In genomic region chr20:36145877-36146707, GRCh38 we compare ENCODE assay signal across 16 cellular contexts. TPM values are rescaled to one million over a fixed set of nuclear protein-coding genes. Genes with fewer than 3 reads are reported as not detected.
DNase-seq lines count a peak whose midpoint lies in the region; ATAC-seq, FAIRE-seq and TF ChIP-seq lines count a peak whose summit lies in the region.
"Had no signal": no experiment of that assay in that cellular context is flagged by ENCODE, and none has a peak within 500 bp of the region (broad histone marks: within the 10 kb centered on the region; RNA-seq: fewer than 3 reads in every experiment).

No MANE protein-coding gene starts in this region.

- FAIRE-seq in small intestine (lab: Jason Lieb, UNC) = no peak
- FAIRE-seq: colon, frontal cortex had no signal

- peak; percentile 84 for ATAC-seq in left ventricle myocardium superior
- no peak for ATAC-seq in GM21381 (IDR thresholded peaks at IDR 0.05; ENCODE audit: unreplicated experiment)

- H3K9me3 ChIP-seq in ascending aorta (no peaks in the 10 kb centered on the region), small intestine (ENCODE audit: control insufficient read depth, low read depth) (no peaks in the 10 kb centered on the region)

- peaks cover 8 to 10% of the 10 kb centered on the region in 2 donors for H3K4me1 ChIP-seq in ascending aorta
- peaks cover 0 to 2% of the 10 kb centered on the region in 2 donors for H3K4me1 ChIP-seq in small intestine (ENCODE audit: control insufficient read depth in 2 of 2, insufficient read depth in 1 of 2, low read depth in 1 of 2, low read length in 1 of 2)

- peak; percentile 49 for DNase-seq in HK-2 (ENCODE audit: unreplicated experiment)
- DNase-seq in ascending aorta (ENCODE audit: low spot score in 2 of 2) = peak; percentile 40 to 75
- DNase-seq in left ventricle myocardium superior = peak; percentile 80
- DNase-seq in small intestine = peak; percentile 73
- DNase-seq in GM19240 (ENCODE audit: insufficient read length, low spot score) = no peak
- no peak for DNase-seq in activated CD8-positive, alpha-beta memory T cell treated with anti-CD3 and anti-CD28 coated beads, Interleukin-2, amount 50 U/mL, for 4 hours
- no peak for DNase-seq in NCI-H1436 treated with DMSO at 0.1 percent for 48 hours (lab: John Stamatoyannopoulos, UW)
- DNase-seq: activated CD4-positive, alpha-beta T cell treated with anti-CD3 and anti-CD28 coated beads, Interleukin-2, amount 50 U/mL, for 48 hours; CD4-positive, alpha-beta memory T cell; GM23248; NCI-H187; stimulated activated CD4-positive, alpha-beta T cell treated with anti-CD3 and anti-CD28 coated beads, Interleukin-4, amount 100 ng/mL, for 24 hours; stimulated activated naive CD4-positive, alpha-beta T cell treated with Interleukin-2 at 50 U/mL for 16 hours had no signal

- WGBS in small intestine, 3 donors = 39 to 57% (median 50%) methylated on average over 12 of the region's 12 CpGs

- H3K27me3 ChIP-seq in ascending aorta = no peaks in the 10 kb centered on the region
- H3K27me3 ChIP-seq in small intestine (ENCODE audit: control insufficient read depth in 2 of 2, insufficient read depth in 2 of 2, low read length in 2 of 2) = no peaks in the 10 kb centered on the region

- intact Hi-C loops in ascending aorta (cut with DNase I) = no loop called here
- intact Hi-C loops in left ventricle myocardium superior (cut with micrococcal nuclease) = no loop called here

- peak overlapping the region; percentile 62 to 72 for H3K27ac ChIP-seq in ascending aorta
- H3K27ac ChIP-seq in small intestine (ENCODE audit: low read depth in 1 of 2, low read length in 1 of 2) = peak overlapping the region in 1 of 2 donors; percentile 75
- H3K27ac ChIP-seq: GM23248 had no signal

- peak overlapping the region in 1 of 2 donors; percentile 23 for H3K4me3 ChIP-seq in ascending aorta
- H3K4me3 ChIP-seq in small intestine (ENCODE audit: low read depth in 1 of 2, low read length in 2 of 2) = no peak overlapping the region
- H3K4me3 ChIP-seq: GM23248 had no signal

- H3K36me3 ChIP-seq in ascending aorta (no peaks in the 10 kb centered on the region), small intestine (ENCODE audit: control insufficient read depth in 2 of 2, insufficient read depth in 2 of 2, low read length in 2 of 2) (no peaks in the 10 kb centered on the region)

- no peak for TF ChIP-seq CTCF in ascending aorta (IDR thresholded peaks at IDR 0.05)

RNA-seq across cellular contexts. Expression of gene EPB41L1, which starts 8.4 kb away (rescaled TPM):
- total RNA-seq in ascending aorta = 16.7 TPM
- 19.6 TPM for total RNA-seq in left ventricle myocardium superior
- 10 to 100 TPM; 10.5 to 14.2 (median 11.0) TPM for polyA plus RNA-seq in small intestine
- polyA plus RNA-seq: CD4-positive, alpha-beta memory T cell had no signal

Comparison
In these comparisons a context has a peak if more than half of its experiments do, and no peak if none do; other contexts are left out.
1. DNase-seq: peak in HK-2 (single experiment), ascending aorta (2 of 2), left ventricle myocardium superior (single experiment) and small intestine (single experiment); none in GM19240 (single experiment), activated CD8-positive, alpha-beta memory T cell treated with anti-CD3 and anti-CD28 coated beads, Interleukin-2, amount 50 U/mL, for 4 hours (single experiment) and NCI-H1436 treated with DMSO at 0.1 percent for 48 hours (single experiment).